Comparison of ENCODE assay signal across 24 cellular contexts in the genomic region with DNA sequence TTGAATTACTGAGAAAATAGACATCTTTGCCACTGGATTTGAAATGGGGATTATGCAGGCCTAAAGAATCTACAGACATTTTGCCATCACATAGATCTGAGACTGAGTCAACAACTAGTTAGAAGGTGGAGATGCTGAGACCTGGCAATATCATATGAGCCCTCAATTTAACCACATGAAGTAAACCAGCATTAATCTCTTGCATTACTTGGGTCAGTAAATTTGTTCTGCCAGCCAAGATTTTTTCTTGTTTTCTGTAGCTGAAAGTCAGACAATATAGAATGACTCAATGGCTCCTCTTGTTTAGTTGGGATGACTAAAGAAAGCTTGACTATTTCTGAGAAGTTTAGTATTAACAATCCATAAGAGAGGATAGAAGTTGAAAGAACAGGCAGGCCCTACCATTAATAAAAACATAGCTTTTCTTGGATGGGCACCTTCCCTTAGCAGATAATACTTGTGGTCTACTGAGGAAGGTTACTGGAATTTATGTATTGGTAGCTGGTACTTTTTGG.
"Had no signal": no experiment of that assay in that cellular context is flagged by ENCODE, and none has a peak within 500 bp of the region (broad histone marks: within the 10 kb centered on the region; RNA-seq: fewer than 3 reads in every experiment).

No MANE protein-coding gene starts in this region.

- H3K4me2 ChIP-seq: smooth muscle cell had no signal

- H3K27me3 ChIP-seq: adrenal gland, body of pancreas, foreskin keratinocyte, right lobe of liver, upper lobe of left lung had no signal

- DNase-seq: activated CD4-positive, alpha-beta T cell treated with anti-CD3 and anti-CD28 coated beads, Interleukin-2, amount 50 U/mL, for 1 hour; activated CD4-positive, CD25-positive, alpha-beta regulatory T cell treated with anti-CD3 and anti-CD28 coated beads, Interleukin-2, amount 50 U/mL, for 72 hours; activated CD8-positive, alpha-beta T cell treated with anti-CD3 and anti-CD28 coated beads, Interleukin-2, amount 10 ng/mL, durations not matched to agents 7 days and 5 days; activated T-cell treated with anti-CD3 and anti-CD28 coated beads, Interleukin-2, amount 50 U/mL, for 24 hours; adrenal gland; body of pancreas; erythroblast; foreskin keratinocyte; immature natural killer cell; nephron progenitor cell; nucleus accumbens; right lobe of liver; stimulated activated CD4-positive, alpha-beta T cell treated with anti-CD3 and anti-CD28 coated beads, Interleukin-15, amount 100 ng/mL, for 24 hours; stimulated activated CD4-positive, alpha-beta T cell treated with anti-CD3 and anti-CD28 coated beads, Interleukin-2, amount 100 ng/mL, for 48 hours; stimulated activated naive CD4-positive, alpha-beta T cell treated with Interleukin-2 at 50 U/mL for 16 hours; upper lobe of left lung; WERI-Rb-1 had no signal

- H3K4me3 Mint-ChIP-seq: activated CD8-positive, alpha-beta T cell treated with anti-CD3 and anti-CD28 coated beads, Interleukin-2, amount 10 ng/mL, durations not matched to agents 7 days and 5 days; activated T-cell treated with anti-CD3 and anti-CD28 coated beads, Interleukin-2, amount 50 U/mL, for 24 hours; activated T-helper 17 cell treated with anti-CD3 and anti-CD28 coated beads, Interleukin-2, amount 50 U/mL, for 72 hours; immature natural killer cell; memory B cell; nephron progenitor cell; T-helper 2 cell treated with Interferon-gamma antibody and Interleukin-4, amounts not matched to agents 5 μg/mL and 100 μg/mL, for 36 hours had no signal

- H3K4me1 ChIP-seq: adrenal gland, body of pancreas, foreskin keratinocyte, parathyroid adenoma, right lobe of liver, upper lobe of left lung had no signal

- H2AFZ ChIP-seq: parathyroid adenoma had no signal

- H3K27ac ChIP-seq: adrenal gland, body of pancreas, foreskin keratinocyte, parathyroid adenoma, right lobe of liver, SK-N-MC, upper lobe of left lung, WERI-Rb-1 had no signal

- H3K27ac Mint-ChIP-seq: activated CD8-positive, alpha-beta T cell treated with anti-CD3 and anti-CD28 coated beads, Interleukin-2, amount 10 ng/mL, durations not matched to agents 7 days and 5 days; activated naive CD4-positive, alpha-beta T cell treated with anti-CD3 and anti-CD28 coated beads, Interleukin-2, amount 50 U/mL, for 72 hours; activated T-cell treated with anti-CD3 and anti-CD28 coated beads, Interleukin-2, amount 50 U/mL, for 24 hours; activated T-helper 17 cell treated with anti-CD3 and anti-CD28 coated beads, Interleukin-2, amount 50 U/mL, for 72 hours; immature natural killer cell; memory B cell; nephron progenitor cell; T-helper 2 cell treated with Interferon-gamma antibody and Interleukin-4, amounts not matched to agents 5 μg/mL and 100 μg/mL, for 36 hours had no signal

- H3K4me3 ChIP-seq: adrenal gland, body of pancreas, right lobe of liver, SK-N-MC, smooth muscle cell, upper lobe of left lung had no signal

- H3K79me2 ChIP-seq: parathyroid adenoma had no signal

- H3K27me3 Mint-ChIP-seq: activated T-cell treated with anti-CD3 and anti-CD28 coated beads, Interleukin-2, amount 50 U/mL, for 24 hours; activated T-helper 17 cell treated with anti-CD3 and anti-CD28 coated beads, Interleukin-2, amount 50 U/mL, for 72 hours; memory B cell had no signal

- H3K9ac ChIP-seq: parathyroid adenoma had no signal

- H3K4me1 Mint-ChIP-seq: activated T-helper 17 cell treated with anti-CD3 and anti-CD28 coated beads, Interleukin-2, amount 50 U/mL, for 72 hours; immature natural killer cell; nephron progenitor cell had no signal

- H3K36me3 ChIP-seq: adrenal gland, right lobe of liver, upper lobe of left lung, WERI-Rb-1 had no signal

- ATAC-seq: activated CD8-positive, alpha-beta T cell treated with anti-CD3 and anti-CD28 coated beads, Interleukin-2, amount 10 ng/mL, durations not matched to agents 7 days and 5 days; activated naive CD4-positive, alpha-beta T cell treated with anti-CD3 and anti-CD28 coated beads, Interleukin-2, amount 50 U/mL, for 72 hours; activated T-helper 17 cell treated with anti-CD3 and anti-CD28 coated beads, Interleukin-2, amount 50 U/mL, for 72 hours; body of pancreas; foreskin keratinocyte; right lobe of liver had no signal

- H3K9me3 ChIP-seq: body of pancreas, right lobe of liver, upper lobe of left lung had no signal

- H3K36me3 Mint-ChIP-seq: activated naive CD4-positive, alpha-beta T cell treated with anti-CD3 and anti-CD28 coated beads, Interleukin-2, amount 50 U/mL, for 72 hours had no signal
